Comparison of ENCODE assay signal across 13 cellular contexts in genomic region chr7:111827863-111828504, GRCh38.
DNase-seq lines count a peak whose midpoint lies in the region; ATAC-seq and TF ChIP-seq lines count a peak whose summit lies in the region.
"Had no signal": no experiment of that assay in that cellular context is flagged by ENCODE, and none has a peak within 500 bp of the region (broad histone marks: within the 10 kb centered on the region; RNA-seq: fewer than 3 reads in every experiment).

No MANE protein-coding gene starts in this region.

- ATAC-seq in mucosa of descending colon (peak; percentile 72), HG02938 (IDR thresholded peaks at IDR 0.05; ENCODE audit: unreplicated experiment) (no peak), GM21786 (IDR thresholded peaks at IDR 0.05; ENCODE audit: unreplicated experiment) (no peak), left cardiac atrium (no peak), HG03045 (IDR thresholded peaks at IDR 0.05; ENCODE audit: unreplicated experiment) (no peak)
- ATAC-seq: activated CD4-positive, CD25-positive, alpha-beta regulatory T cell treated with anti-CD3 and anti-CD28 coated beads, Interleukin-2, amount 50 U/mL, for 24 hours had no signal

- TF ChIP-seq CTCF in mucosa of descending colon (IDR thresholded peaks at IDR 0.05) = no peak

- peak; percentile 62 for DNase-seq in EH (ENCODE audit: low read depth)
- peak; percentile 24 for DNase-seq in RKO (ENCODE audit: low spot score)
- peak; percentile 65 for DNase-seq in epithelial cell of prostate (ENCODE audit: low read depth, low spot score)
- no peak for DNase-seq in mucosa of descending colon
- no peak for DNase-seq in left cardiac atrium
- DNase-seq: activated gamma-delta T cell; CD4-positive, alpha-beta memory T cell; naive B cell had no signal

- no peaks in the 10 kb centered on the region for H3K36me3 ChIP-seq in mucosa of descending colon (ENCODE audit: low read depth)

- no peak overlapping the region for H3K4me3 ChIP-seq in mucosa of descending colon
- H3K4me3 ChIP-seq: skin epidermis had no signal

- intact Hi-C loops in mucosa of descending colon (cut with DNase I, micrococcal nuclease) (no loop called here), left cardiac atrium (cut with DNase I) (no loop called here)

- no peaks in the 10 kb centered on the region for H3K9me3 ChIP-seq in mucosa of descending colon

- peak overlapping the region; percentile 41 for H3K27ac ChIP-seq in epithelial cell of prostate
- H3K27ac ChIP-seq: skin epidermis had no signal

- H3K4me1 ChIP-seq in mucosa of descending colon (ENCODE audit: low read depth) = peaks cover 3% of the 10 kb centered on the region

Comparison
In these comparisons a context has a peak if more than half of its experiments do, and no peak if none do; other contexts are left out.
1. DNase-seq: peak in EH (single experiment), RKO (single experiment) and epithelial cell of prostate (single experiment); none in mucosa of descending colon (0 of 3) and left cardiac atrium (single experiment).